In genomic region chr17:59000022-59000421, GRCh38 we compare ENCODE assay signal across 23 cellular contexts.
"Had no signal": no experiment of that assay in that cellular context is flagged by ENCODE, and none has a peak within 500 bp of the region (broad histone marks: within the 10 kb centered on the region; RNA-seq: fewer than 3 reads in every experiment).

No MANE protein-coding gene starts in this region.

- DNase-seq: activated CD4-positive, alpha-beta memory T cell treated with anti-CD3 and anti-CD28 coated beads, Interleukin-2, amount 10 ng/mL, durations not matched to agents 7 days and 5 days; activated CD4-positive, alpha-beta T cell treated with anti-CD3 and anti-CD28 coated beads for 1 hour; activated gamma-delta T cell; activated T-cell treated with anti-CD3 and anti-CD28 coated beads, Interleukin-2, amount 50 U/mL, for 48 hours; amygdala; caudate nucleus; colonic mucosa; gastrocnemius medialis; head of caudate nucleus; ovary; psoas muscle; right cardiac atrium; stimulated activated CD4-positive, alpha-beta T cell treated with anti-CD3 and anti-CD28 coated beads, Interleukin-15, amount 100 ng/mL, for 24 hours; stimulated activated CD4-positive, alpha-beta T cell treated with anti-CD3 and anti-CD28 coated beads, Interleukin-2, amount 100 ng/mL, for 48 hours; stomach; trophoblast cell had no signal

- H3K4me1 ChIP-seq: colonic mucosa, neural progenitor cell, psoas muscle, vagina had no signal

- ATAC-seq: gastrocnemius medialis, psoas muscle, right cardiac atrium had no signal

- H3K9me3 Mint-ChIP-seq: activated CD4-positive, alpha-beta memory T cell treated with anti-CD3 and anti-CD28 coated beads, Interleukin-2, amount 10 ng/mL, durations not matched to agents 7 days and 5 days; activated naive CD4-positive, alpha-beta T cell treated with anti-CD3 and anti-CD28 coated beads, Interleukin-2, amount 50 U/mL, for 24 hours; mesothelial cell of epicardium; neural progenitor cell; T-helper 1 cell treated with Interleukin-12 subunit alpha and Interleukin-12 subunit beta and Interleukin-4 antibody, amounts not matched to agents 30 μg/mL and 1 μg/mL, for 36 hours had no signal

- H3K27ac Mint-ChIP-seq: mesothelial cell of epicardium, neural progenitor cell had no signal

- H3K27me3 Mint-ChIP-seq: activated CD4-positive, alpha-beta memory T cell treated with anti-CD3 and anti-CD28 coated beads, Interleukin-2, amount 10 ng/mL, durations not matched to agents 7 days and 5 days; activated naive CD4-positive, alpha-beta T cell treated with anti-CD3 and anti-CD28 coated beads, Interleukin-2, amount 50 U/mL, for 24 hours had no signal

- H2AFZ ChIP-seq: neural progenitor cell had no signal

- H3K9ac ChIP-seq: neural progenitor cell had no signal

- H3K4me3 ChIP-seq: colonic mucosa, gastrocnemius medialis, lung, neural progenitor cell, ovary, psoas muscle, stomach, vagina had no signal

- H3K27ac ChIP-seq: colonic mucosa, gastrocnemius medialis, neural progenitor cell, ovary, psoas muscle, vagina, VCaP had no signal

- H3K36me3 ChIP-seq: colonic mucosa, ovary had no signal

- H3K4me2 ChIP-seq: neural progenitor cell had no signal

- H3K27me3 ChIP-seq: colonic mucosa, gastrocnemius medialis, neural progenitor cell, ovary, stomach, vagina had no signal

- H3K4me3 Mint-ChIP-seq: activated CD4-positive, alpha-beta memory T cell treated with anti-CD3 and anti-CD28 coated beads, Interleukin-2, amount 10 ng/mL, durations not matched to agents 7 days and 5 days; mesothelial cell of epicardium; neural progenitor cell; T-helper 1 cell treated with Interleukin-12 subunit alpha and Interleukin-12 subunit beta and Interleukin-4 antibody, amounts not matched to agents 30 μg/mL and 1 μg/mL, for 36 hours had no signal

- H3K9me3 ChIP-seq: colonic mucosa, gastrocnemius medialis, ovary, psoas muscle, stomach, vagina had no signal
